Comparison of ENCODE assay signal across 8 cellular contexts in genomic region chr2:15560404-15560987, GRCh38. TPM values are rescaled to one million over a fixed set of nuclear protein-coding genes. Genes with fewer than 3 reads are reported as not detected.
DNase-seq lines count a peak whose midpoint lies in the region; ATAC-seq and TF ChIP-seq lines count a peak whose summit lies in the region.

No MANE protein-coding gene starts in this region.

- peaks cover 0 to 26% of the 10 kb centered on the region in 2 donors for H3K4me1 ChIP-seq in right atrium auricular region

- H3K27ac Mint-ChIP-seq in activated naive CD8-positive, alpha-beta T cell treated with anti-CD3 and anti-CD28 coated beads, Interleukin-2, amount 10 ng/mL, durations not matched to agents 7 days and 5 days, result peak overlapping the region; percentile 95
- H3K27ac Mint-ChIP-seq in progenitor cell of endocrine pancreas, result peak overlapping the region; percentile 98

- peak overlapping the region; percentile 98 for H3K4me3 Mint-ChIP-seq in activated naive CD8-positive, alpha-beta T cell treated with anti-CD3 and anti-CD28 coated beads, Interleukin-2, amount 10 ng/mL, durations not matched to agents 7 days and 5 days
- H3K4me3 Mint-ChIP-seq in progenitor cell of endocrine pancreas (ENCODE audit: low read depth), result peak overlapping the region; percentile 99

- H3K27me3 ChIP-seq in right atrium auricular region, result no peaks in the 10 kb centered on the region

- H3K4me3 ChIP-seq in right atrium auricular region, result peak overlapping the region; percentile 92 to 93

- peak; percentile 49 for DNase-seq in AG08396 (ENCODE audit: low spot score)
- peak; percentile 29 for DNase-seq in NCI-H345 treated with DMSO at 0.1 percent for 48 hours (lab: John Stamatoyannopoulos, UW; ENCODE audit: unreplicated experiment)
- peak; percentile 46 for DNase-seq in activated naive CD8-positive, alpha-beta T cell treated with anti-CD3 and anti-CD28 coated beads, Interleukin-2, amount 10 ng/mL, durations not matched to agents 7 days and 5 days
- no peak for DNase-seq in right atrium auricular region (ENCODE audit: low spot score)
- DNase-seq in progenitor cell of endocrine pancreas (ENCODE audit: low spot score, unreplicated experiment), result no peak
- no peak for DNase-seq in T1000 (lab: John Stamatoyannopoulos, UW)

- H3K27ac ChIP-seq in right atrium auricular region, result peak overlapping the region; percentile 77 to 88

- peaks cover 2% of the 10 kb centered on the region for H3K36me3 Mint-ChIP-seq in activated naive CD8-positive, alpha-beta T cell treated with anti-CD3 and anti-CD28 coated beads, Interleukin-2, amount 10 ng/mL, durations not matched to agents 7 days and 5 days
- peaks cover 2% of the 10 kb centered on the region for H3K36me3 Mint-ChIP-seq in progenitor cell of endocrine pancreas (ENCODE audit: insufficient read depth)

- H3K9me3 ChIP-seq in right atrium auricular region, result no peaks in the 10 kb centered on the region

- peaks cover 37% of the 10 kb centered on the region for H3K4me1 Mint-ChIP-seq in activated naive CD8-positive, alpha-beta T cell treated with anti-CD3 and anti-CD28 coated beads, Interleukin-2, amount 10 ng/mL, durations not matched to agents 7 days and 5 days
- peaks cover 35% of the 10 kb centered on the region for H3K4me1 Mint-ChIP-seq in progenitor cell of endocrine pancreas (ENCODE audit: low read depth)

- ATAC-seq in GM18511 (IDR thresholded peaks at IDR 0.05; ENCODE audit: unreplicated experiment) (peak; percentile 64), HG02981 (IDR thresholded peaks at IDR 0.05; ENCODE audit: unreplicated experiment) (peak; percentile 41)
- peak; percentile 44 for ATAC-seq in activated naive CD8-positive, alpha-beta T cell treated with anti-CD3 and anti-CD28 coated beads, Interleukin-2, amount 10 ng/mL, durations not matched to agents 7 days and 5 days (ENCODE audit: low read depth)

- H3K36me3 ChIP-seq in right atrium auricular region, result peaks cover 2% of the 10 kb centered on the region

- TF ChIP-seq CTCF in right atrium auricular region (IDR thresholded peaks at IDR 0.05) (no peak), progenitor cell of endocrine pancreas (IDR thresholded peaks at IDR 0.05; ENCODE audit: unreplicated experiment) (no peak)

- POLR2A ChIA-PET in activated naive CD8-positive, alpha-beta T cell treated with anti-CD3 and anti-CD28 coated beads, Interleukin-2, amount 10 ng/mL, durations not matched to agents 7 days and 5 days (lab: Charles Lee), result interaction anchor here (1.0 to 1.4 kb wide), 3 partner anchors 16 to 32 kb away, joined by 3 to 5 read pairs (median 4); no protein-coding TSS in a partner anchor

- peaks cover 8% of the 10 kb centered on the region for H3K27me3 Mint-ChIP-seq in activated naive CD8-positive, alpha-beta T cell treated with anti-CD3 and anti-CD28 coated beads, Interleukin-2, amount 10 ng/mL, durations not matched to agents 7 days and 5 days
- no peaks in the 10 kb centered on the region for H3K27me3 Mint-ChIP-seq in progenitor cell of endocrine pancreas

- H3K9me3 Mint-ChIP-seq in activated naive CD8-positive, alpha-beta T cell treated with anti-CD3 and anti-CD28 coated beads, Interleukin-2, amount 10 ng/mL, durations not matched to agents 7 days and 5 days, result no peaks in the 10 kb centered on the region
- H3K9me3 Mint-ChIP-seq in progenitor cell of endocrine pancreas (ENCODE audit: low read depth), result no peaks in the 10 kb centered on the region

RNA-seq across cellular contexts. Expression of gene NBAS, which starts 0.6 kb away (rescaled TPM):
- total RNA-seq in activated naive CD8-positive, alpha-beta T cell treated with anti-CD3 and anti-CD28 coated beads, Interleukin-2, amount 10 ng/mL, durations not matched to agents 7 days and 5 days, result 10 to 100 TPM; 31.9 to 32.9 TPM
- 10 to 100 TPM; 31.1 to 39.1 TPM for total RNA-seq in right atrium auricular region
- total RNA-seq in progenitor cell of endocrine pancreas, result 63.0 and 68.0 TPM in 2 replicates

RNA-seq across cellular contexts. Expression of gene DDX1, which starts 31.2 kb away (rescaled TPM):
- 10 to 100 TPM; 55.9 to 59.1 TPM for total RNA-seq in activated naive CD8-positive, alpha-beta T cell treated with anti-CD3 and anti-CD28 coated beads, Interleukin-2, amount 10 ng/mL, durations not matched to agents 7 days and 5 days
- 10 to 100 TPM; 60.1 to 75.9 TPM for total RNA-seq in right atrium auricular region
- 114 and 115 TPM in 2 replicates for total RNA-seq in progenitor cell of endocrine pancreas

Comparison
In these comparisons a context has a peak if more than half of its experiments do, and no peak if none do; other contexts are left out.
1. DNase-seq: peak in AG08396 (single experiment), NCI-H345 treated with DMSO at 0.1 percent for 48 hours (single experiment) and activated naive CD8-positive, alpha-beta T cell treated with anti-CD3 and anti-CD28 coated beads, Interleukin-2, amount 10 ng/mL, durations not matched to agents 7 days and 5 days (single experiment); none in right atrium auricular region (single experiment), progenitor cell of endocrine pancreas (single experiment) and T1000 (single experiment).
2. Peak in every context shown above with its lines, with median percentiles within 50 percentile points of each other: ATAC-seq.